18 cellular contexts compared by ENCODE assay signal in genomic region chr18:21456428-21457178, GRCh38.
DNase-seq lines count a peak whose midpoint lies in the region; ATAC-seq and TF ChIP-seq lines count a peak whose summit lies in the region.
"Had no signal": no experiment of that assay in that cellular context is flagged by ENCODE, and none has a peak within 500 bp of the region (broad histone marks: within the 10 kb centered on the region; RNA-seq: fewer than 3 reads in every experiment).

No MANE protein-coding gene starts in this region.

- ATAC-seq in left ventricle myocardium superior (no peak), right lobe of liver (peak; percentile 51 to 90 (median 76)), left colon (no peak)
- ATAC-seq: A549, SK-N-SH treated with all-trans-retinoic acid at 6 μM for 48 hours had no signal

- TF ChIP-seq CTCF in cardiac muscle cell (IDR thresholded peaks at IDR 0.05; ENCODE audit: low read depth, low read length) (no peak), right lobe of liver (IDR thresholded peaks at IDR 0.05) (no peak)

- H3K27me3 ChIP-seq in cardiac muscle cell (no peaks in the 10 kb centered on the region), right lobe of liver (no peaks in the 10 kb centered on the region), skeletal muscle tissue (ENCODE audit: control insufficient read depth in 3 of 3, insufficient read depth in 3 of 3, low read length in 3 of 3) (no peaks in the 10 kb centered on the region)
- H3K27me3 ChIP-seq: BLaER1 treated with 17β-estradiol and CSF1 and Interleukin-3, amounts not matched to agents 10 nM and 100 nM had no signal

- H3K4me3 ChIP-seq in cardiac muscle cell = no peak overlapping the region
- H3K4me3 ChIP-seq in right lobe of liver = no peak overlapping the region
- no peak overlapping the region for H3K4me3 ChIP-seq in skeletal muscle tissue (ENCODE audit: low read length in 3 of 3)
- H3K4me3 ChIP-seq: A549; BLaER1 treated with 17β-estradiol and CSF1 and Interleukin-3, amounts not matched to agents 10 nM and 100 nM had no signal

- 23% methylated on average over 5 of the region's 5 CpGs for WGBS in right lobe of liver (ENCODE audit: insufficient coverage, low coverage, low lambda C conversion rate, missing lambda C conversion rate)

- DNase-seq in cardiac muscle cell (ENCODE audit: low read depth in 1 of 2, low spot score in 1 of 2) (no peak), left ventricle myocardium superior (no peak), NCI-H2171 (lab: John Stamatoyannopoulos, UW) (peak; percentile 25), right lobe of liver (peak in 1 of 3 donors; percentile 68), DMS153 (lab: John Stamatoyannopoulos, UW) (no peak), left colon (no peak), DMS 273 treated with DMSO at 0.1 percent for 48 hours (lab: John Stamatoyannopoulos, UW) (no peak)
- DNase-seq: CD8-positive, alpha-beta memory T cell; GF-D8; NCI-H1436; NCI-H2081 treated with DMSO at 0.1 percent for 48 hours; NCI-H526 treated with DMSO at 0.1 percent for 48 hours; OCI-M1; SHP77 treated with DMSO at 0.1 percent for 48 hours had no signal

- H3K4me1 ChIP-seq in cardiac muscle cell (ENCODE audit: low read depth) = peaks cover 7% of the 10 kb centered on the region
- H3K4me1 ChIP-seq in right lobe of liver = peaks cover 0 to 41% (median 13%) of the 10 kb centered on the region in 4 donors
- peaks cover 33 to 65% (median 53%) of the 10 kb centered on the region in 3 donors for H3K4me1 ChIP-seq in skeletal muscle tissue (ENCODE audit: control insufficient read depth in 3 of 3, insufficient read depth in 3 of 3, low read length in 3 of 3)
- H3K4me1 ChIP-seq: A549 had no signal

- intact Hi-C loops in left ventricle myocardium superior (cut with micrococcal nuclease) = no loop called here
- intact Hi-C loops in right lobe of liver (cut with DNase I) = no loop called here
- intact Hi-C loops in left colon (cut with DNase I, micrococcal nuclease) = no loop called here

- H3K9ac ChIP-seq in skeletal muscle tissue (ENCODE audit: low read depth in 1 of 3, low read length in 3 of 3) = peak overlapping the region in 2 of 3 donors; percentile 54 to 58
- H3K9ac ChIP-seq: BLaER1 treated with 17β-estradiol and CSF1 and Interleukin-3, amounts not matched to agents 10 nM and 100 nM had no signal

- no peak for TF ChIP-seq POLR2A in right lobe of liver (IDR thresholded peaks at IDR 0.05)

- H3K27ac ChIP-seq in cardiac muscle cell (peak overlapping the region; percentile 35), right lobe of liver (peak overlapping the region; percentile 52 to 63 (median 59)), skeletal muscle tissue (ENCODE audit: low read depth, low read length) (peak overlapping the region; percentile 94)
- H3K27ac ChIP-seq: A549; BLaER1 treated with 17β-estradiol and CSF1 and Interleukin-3, amounts not matched to agents 10 nM and 100 nM had no signal

- H3K9me3 ChIP-seq in cardiac muscle cell (ENCODE audit: low read depth) (no peaks in the 10 kb centered on the region), right lobe of liver (no peaks in the 10 kb centered on the region), skeletal muscle tissue (ENCODE audit: control insufficient read depth in 3 of 3, low read length in 3 of 3) (no peaks in the 10 kb centered on the region)
- H3K9me3 ChIP-seq: A549; BLaER1 treated with 17β-estradiol and CSF1 and Interleukin-3, amounts not matched to agents 10 nM and 100 nM had no signal

- H3K36me3 ChIP-seq in cardiac muscle cell = no peaks in the 10 kb centered on the region
- no peaks in the 10 kb centered on the region for H3K36me3 ChIP-seq in right lobe of liver
- H3K36me3 ChIP-seq in skeletal muscle tissue (ENCODE audit: control insufficient read depth in 3 of 3, insufficient read depth in 3 of 3, low read length in 3 of 3) = no peaks in the 10 kb centered on the region
- H3K36me3 ChIP-seq: BLaER1 treated with 17β-estradiol and CSF1 and Interleukin-3, amounts not matched to agents 10 nM and 100 nM had no signal

Comparison
In these comparisons a context has a peak if more than half of its experiments do, and no peak if none do; other contexts are left out.
1. H3K27ac ChIP-seq: peak in every context shown above with its lines; median percentile 94 in skeletal muscle tissue; 59 in right lobe of liver; 35 in cardiac muscle cell.
2. ATAC-seq: peak in right lobe of liver (4 of 4); none in left ventricle myocardium superior (single experiment) and left colon (single experiment).